16 cellular contexts compared by ENCODE assay signal in the genomic region with DNA sequence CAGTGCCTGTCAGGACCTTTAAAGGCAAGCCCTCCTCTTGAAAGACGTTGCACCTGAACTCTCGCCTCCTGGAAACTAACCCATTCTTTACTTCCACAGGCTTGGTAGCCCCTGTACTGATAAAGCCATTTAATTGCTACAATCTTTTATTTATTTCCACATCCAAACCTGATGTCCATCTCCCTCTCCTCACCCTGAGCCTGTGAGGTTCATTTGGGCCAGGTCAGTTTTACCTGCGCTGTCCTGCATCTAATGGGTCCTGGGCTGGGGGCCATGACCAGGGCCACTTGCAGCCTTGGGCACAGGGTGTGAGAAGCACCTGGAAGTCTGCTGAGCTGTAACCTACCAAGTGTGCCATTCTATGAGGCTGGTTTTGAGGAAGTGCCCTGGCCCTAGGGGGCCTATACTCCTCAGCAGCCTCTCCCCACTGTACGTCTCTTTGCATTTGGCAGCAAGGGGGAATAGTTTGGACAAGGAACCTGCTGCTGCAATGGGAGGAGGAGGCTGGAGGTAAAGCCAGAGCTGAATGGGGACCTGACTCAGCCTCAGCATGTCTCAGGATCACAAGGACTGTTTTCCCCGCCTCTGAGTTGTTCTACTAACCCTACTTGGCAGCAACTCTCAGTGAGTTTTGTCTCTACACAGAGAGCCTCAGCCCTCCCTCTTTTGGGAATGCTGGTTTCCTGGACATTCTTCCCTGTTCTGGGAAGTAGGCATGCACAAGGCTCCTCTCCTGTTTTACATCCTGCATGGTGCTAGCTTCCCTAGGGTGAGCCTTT. TPM values are rescaled to one million over a fixed set of nuclear protein-coding genes. Genes with fewer than 3 reads are reported as not detected.
DNase-seq lines count a peak whose midpoint lies in the region; ATAC-seq and TF ChIP-seq lines count a peak whose summit lies in the region.
"Had no signal": no experiment of that assay in that cellular context is flagged by ENCODE, and none has a peak within 500 bp of the region (broad histone marks: within the 10 kb centered on the region; RNA-seq: fewer than 3 reads in every experiment).

No MANE protein-coding gene starts in this region.

- no peaks in the 10 kb centered on the region for H3K79me2 ChIP-seq in Karpas-422 (ENCODE audit: low read length)

- in situ Hi-C loops in GM13976 (cut with MboI; ENCODE audit: low sequenced_read_pairs, unreplicated experiment) = no loop called here

- no peak overlapping the region for H3K4me2 ChIP-seq in Karpas-422 (ENCODE audit: low read depth, low read length, poor library complexity, severe bottlenecking)
- H3K4me2 ChIP-seq: PC-9 had no signal

- H4K20me1 ChIP-seq in Karpas-422 (ENCODE audit: insufficient read depth, low read depth, low read length) = no peaks in the 10 kb centered on the region

- H3K4me3 ChIP-seq in Karpas-422 (ENCODE audit: low read length) (no peak overlapping the region), dorsolateral prefrontal cortex (no peak overlapping the region), right atrium auricular region (no peak overlapping the region), lower lobe of right lung (no peak overlapping the region)
- H3K4me3 ChIP-seq: ovary, PC-9, transverse colon had no signal

- TF ChIP-seq CTCF in dorsolateral prefrontal cortex (IDR thresholded peaks at IDR 0.05 in 54 of 56, conservative IDR thresholded peaks at IDR 0.05 in 2 of 56; ENCODE audit: low read depth in 1 of 56, partially characterized antibody in 56 of 56) (no peak), right atrium auricular region (IDR thresholded peaks at IDR 0.05) (no peak), GM13976 (IDR thresholded peaks at IDR 0.05; ENCODE audit: borderline replicate concordance, control extremely low read depth, extremely low read depth, insufficient read depth, missing control alignments) (no peak), lower lobe of right lung (IDR thresholded peaks at IDR 0.05) (no peak)

- no peak overlapping the region for H2AFZ ChIP-seq in Karpas-422 (ENCODE audit: low read length)
- H2AFZ ChIP-seq: PC-9 had no signal

- no peak for DNase-seq in Karpas-422
- no peak for DNase-seq in dorsolateral prefrontal cortex
- no peak for DNase-seq in right atrium auricular region (ENCODE audit: low spot score)
- peak; percentile 64 for DNase-seq in stromal cell of bone marrow (ENCODE audit: low read depth)
- no peak for DNase-seq in GM13976 (ENCODE audit: low spot score)
- no peak for DNase-seq in lower lobe of right lung
- DNase-seq: activated CD8-positive, alpha-beta T cell treated with anti-CD3 and anti-CD28 coated beads, Interleukin-2, amount 10 ng/mL, durations not matched to agents 7 days and 5 days; MV-4-11; NCI-H2107; NCI-H69; ovary; PC-9; stimulated activated CD4-positive, alpha-beta T cell treated with anti-CD3 and anti-CD28 coated beads, Interleukin-4, amount 100 ng/mL, for 24 hours; transverse colon had no signal

- peaks cover 39% of the 10 kb centered on the region for H3K36me3 ChIP-seq in Karpas-422 (ENCODE audit: insufficient read depth, low read length)
- H3K36me3 ChIP-seq in right atrium auricular region = no peaks in the 10 kb centered on the region
- no peaks in the 10 kb centered on the region for H3K36me3 ChIP-seq in lower lobe of right lung
- H3K36me3 ChIP-seq: ovary, transverse colon had no signal

- no peaks in the 10 kb centered on the region for H3K9me3 ChIP-seq in Karpas-422 (ENCODE audit: low read length)
- no peaks in the 10 kb centered on the region for H3K9me3 ChIP-seq in right atrium auricular region
- no peaks in the 10 kb centered on the region for H3K9me3 ChIP-seq in lower lobe of right lung
- H3K9me3 ChIP-seq: ovary, transverse colon had no signal

- ATAC-seq in lower lobe of right lung (no peak), HG02763 (IDR thresholded peaks at IDR 0.05; ENCODE audit: unreplicated experiment) (no peak)
- ATAC-seq: activated CD8-positive, alpha-beta T cell treated with anti-CD3 and anti-CD28 coated beads, Interleukin-2, amount 10 ng/mL, durations not matched to agents 7 days and 5 days; activated T-helper 17 cell treated with anti-CD3 and anti-CD28 coated beads, Interleukin-2, amount 50 U/mL, for 72 hours had no signal

- no peak overlapping the region for H3K9ac ChIP-seq in Karpas-422 (ENCODE audit: low read length)

- H3K27me3 ChIP-seq in Karpas-422 (ENCODE audit: low read length) (no peaks in the 10 kb centered on the region), dorsolateral prefrontal cortex (no peaks in the 10 kb centered on the region), right atrium auricular region (no peaks in the 10 kb centered on the region), lower lobe of right lung (ENCODE audit: low read depth) (no peaks in the 10 kb centered on the region)
- H3K27me3 ChIP-seq: ovary, transverse colon had no signal

- intact Hi-C loops in dorsolateral prefrontal cortex (cut with DNase I) (no loop called here), lower lobe of right lung (cut with DNase I) (no loop called here)

- H3K4me1 ChIP-seq in Karpas-422 (ENCODE audit: low read length) = peaks cover 12% of the 10 kb centered on the region
- H3K4me1 ChIP-seq in right atrium auricular region = peaks cover 0 to 18% of the 10 kb centered on the region in 2 donors
- no peaks in the 10 kb centered on the region for H3K4me1 ChIP-seq in lower lobe of right lung
- H3K4me1 ChIP-seq: transverse colon had no signal

- H3K27ac ChIP-seq in Karpas-422 (ENCODE audit: low read length) (peak overlapping the region; percentile 20; the same call in 1 of the 2 replicates), dorsolateral prefrontal cortex (peak overlapping the region in 32 of 59 donors; percentile 10 to 69 (median 46)), right atrium auricular region (peak overlapping the region; percentile 62 to 86), lower lobe of right lung (no peak overlapping the region)
- H3K27ac ChIP-seq: ovary, PC-9, transverse colon had no signal

- H3K9me2 ChIP-seq in Karpas-422 (replicated peaks; ENCODE audit: insufficient read depth, low read length) = no peaks in the 10 kb centered on the region

RNA-seq across cellular contexts. Expression of a gene that starts 53.8 kb away (rescaled TPM):
- 39.9 and 43.8 TPM in 2 replicates for total RNA-seq in Karpas-422 (2014; rRNA removed; shearing (Covaris generic); ENCODE audit: low replicate concordance)
- total RNA-seq in dorsolateral prefrontal cortex = 1 to 10 TPM; 1.8 to 9.8 (median 4.1) TPM
- total RNA-seq in right atrium auricular region = 1 to 10 TPM; 1.7 to 3.7 TPM
- total RNA-seq in lower lobe of right lung = 5.7 TPM

RNA-seq across cellular contexts. Expression of a gene that starts 56.1 kb away (rescaled TPM):
- total RNA-seq in Karpas-422 (2014; rRNA removed; shearing (Covaris generic); ENCODE audit: low replicate concordance) = 19.7 and 23.0 TPM in 2 replicates
- total RNA-seq in dorsolateral prefrontal cortex (10 to 100 TPM; 15.9 to 30.4 (median 23.4) TPM), right atrium auricular region (10 to 100 TPM; 12.3 to 16.6 TPM), lower lobe of right lung (21.0 TPM)
